Comparison of ENCODE assay signal across 1 cellular context in genomic region chr2:219663116-219663762, GRCh38.
TF ChIP-seq lines count a peak whose summit lies in the region.

No MANE protein-coding gene starts in this region.

TF ChIP-seq in H1, 55 proteins besides CTCF, POLR2A, EP300 and RAD21:
- TF ChIP-seq CBX8 (IDR thresholded peaks at IDR 0.05; ENCODE audit: borderline replicate concordance, low read depth, low read length), result no peak
